In genomic region chr3:14664170-14664569, GRCh38 we compare ENCODE assay signal across 30 cellular contexts. TPM values are rescaled to one million over a fixed set of nuclear protein-coding genes. Genes with fewer than 3 reads are reported as not detected.
"Had no signal": no experiment of that assay in that cellular context is flagged by ENCODE, and none has a peak within 500 bp of the region (broad histone marks: within the 10 kb centered on the region; RNA-seq: fewer than 3 reads in every experiment).

No MANE protein-coding gene starts in this region.

- H3K4me1 Mint-ChIP-seq: activated CD4-positive, alpha-beta T cell treated with anti-CD3 and anti-CD28 coated beads, Interleukin-2, amount 10 ng/mL, durations not matched to agents 7 days and 5 days; activated CD8-positive, alpha-beta memory T cell treated with anti-CD3 and anti-CD28 coated beads, Interleukin-2, amount 10 ng/mL, durations not matched to agents 7 days and 5 days had no signal

- H3K4me3 Mint-ChIP-seq: activated CD4-positive, alpha-beta T cell treated with anti-CD3 and anti-CD28 coated beads, Interleukin-2, amount 10 ng/mL, durations not matched to agents 7 days and 5 days; activated CD8-positive, alpha-beta memory T cell treated with anti-CD3 and anti-CD28 coated beads, Interleukin-2, amount 10 ng/mL, durations not matched to agents 7 days and 5 days; activated naive CD8-positive, alpha-beta T cell had no signal

- H3K4me3 ChIP-seq: ascending aorta, breast epithelium, SJCRH30, SK-N-MC had no signal

- H3K27me3 ChIP-seq: ascending aorta, breast epithelium, SJCRH30 had no signal

- H3K27ac ChIP-seq: ascending aorta, breast epithelium, SJCRH30, SK-N-MC, WERI-Rb-1 had no signal

- H3K4me1 ChIP-seq: ascending aorta, breast epithelium, SJCRH30 had no signal

- DNase-seq: activated CD4-positive, alpha-beta T cell treated with anti-CD3 and anti-CD28 coated beads for 1 hour; activated CD4-positive, alpha-beta T cell treated with anti-CD3 and anti-CD28 coated beads, Interleukin-2, amount 10 ng/mL, durations not matched to agents 7 days and 5 days; activated CD4-positive, alpha-beta T cell treated with anti-CD3 and anti-CD28 coated beads, Interleukin-2, amount 50 U/mL, for 48 hours; activated CD4-positive, CD25-positive, alpha-beta regulatory T cell; activated CD8-positive, alpha-beta memory T cell treated with anti-CD3 and anti-CD28 coated beads for 24 hours; activated CD8-positive, alpha-beta memory T cell treated with anti-CD3 and anti-CD28 coated beads, Interleukin-2, amount 10 ng/mL, durations not matched to agents 7 days and 5 days; activated CD8-positive, alpha-beta memory T cell treated with anti-CD3 and anti-CD28 coated beads, Interleukin-2, amount 50 U/mL, for 48 hours; activated effector memory CD4-positive, alpha-beta T cell treated with anti-CD3 and anti-CD28 coated beads, Interleukin-2, amount 50 U/mL, for 16 hours; activated naive CD4-positive, alpha-beta T cell treated with Interleukin-2 at 50 U/mL for 16 hours; Karpas-422; KBM-7; NCI-H1105; NCI-H1417 treated with DMSO at 0.1 percent for 48 hours; NCI-H187 treated with DMSO at 0.1 percent for 48 hours; NCI-H2081; NCI-H446; NCI-H510A treated with DMSO at 0.1 percent for 48 hours; NCI-H526 treated with DMSO at 0.1 percent for 48 hours; SHP77; SJCRH30; T1000; WERI-Rb-1 had no signal

- H3K9me3 ChIP-seq: ascending aorta, breast epithelium, SJCRH30 had no signal

- H3K27ac Mint-ChIP-seq: activated CD4-positive, alpha-beta T cell treated with anti-CD3 and anti-CD28 coated beads, Interleukin-2, amount 10 ng/mL, durations not matched to agents 7 days and 5 days; activated CD8-positive, alpha-beta memory T cell treated with anti-CD3 and anti-CD28 coated beads, Interleukin-2, amount 10 ng/mL, durations not matched to agents 7 days and 5 days had no signal

- H3K9me3 Mint-ChIP-seq: activated CD4-positive, alpha-beta T cell treated with anti-CD3 and anti-CD28 coated beads, Interleukin-2, amount 10 ng/mL, durations not matched to agents 7 days and 5 days had no signal

- H3K27me3 Mint-ChIP-seq: activated CD4-positive, alpha-beta T cell treated with anti-CD3 and anti-CD28 coated beads, Interleukin-2, amount 10 ng/mL, durations not matched to agents 7 days and 5 days; activated CD8-positive, alpha-beta memory T cell treated with anti-CD3 and anti-CD28 coated beads, Interleukin-2, amount 10 ng/mL, durations not matched to agents 7 days and 5 days; activated naive CD8-positive, alpha-beta T cell had no signal

- ATAC-seq: activated CD8-positive, alpha-beta memory T cell treated with anti-CD3 and anti-CD28 coated beads, Interleukin-2, amount 10 ng/mL, durations not matched to agents 7 days and 5 days; Panc1 had no signal

RNA-seq across cellular contexts. Expression of gene C3orf20, which starts 10.8 kb away (rescaled TPM):
- total RNA-seq: ascending aorta, MCF 10A, RPMI7951, SJCRH30 had no signal
- polyA plus RNA-seq: adipose tissue had no signal
